28 cellular contexts compared by ENCODE assay signal in the genomic region with DNA sequence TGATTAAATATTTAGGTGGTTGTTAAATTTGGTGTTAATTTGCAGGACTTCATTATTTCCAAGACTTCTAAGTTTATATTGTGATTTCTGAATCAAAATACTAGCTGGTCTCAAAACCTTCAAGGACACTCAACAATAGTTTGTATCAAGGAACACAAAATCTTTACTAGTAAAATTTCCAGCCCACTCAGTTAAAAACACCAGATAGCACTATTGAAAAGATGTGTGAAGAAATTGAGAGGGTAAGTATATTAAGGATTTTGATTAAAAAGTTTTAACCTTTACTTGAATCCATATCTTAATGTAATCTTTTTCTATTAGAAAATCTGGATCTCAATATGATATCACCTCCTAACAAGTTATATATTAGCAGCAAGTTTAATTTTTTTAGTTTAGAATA.
DNase-seq lines count a peak whose midpoint lies in the region; ATAC-seq, FAIRE-seq and TF ChIP-seq lines count a peak whose summit lies in the region.
"Had no signal": no experiment of that assay in that cellular context is flagged by ENCODE, and none has a peak within 500 bp of the region (broad histone marks: within the 10 kb centered on the region; RNA-seq: fewer than 3 reads in every experiment).

No MANE protein-coding gene starts in this region.

- peak; percentile 48; the same call in 1 of the 2 replicates for TF ChIP-seq RAD21 in HCT116 (IDR thresholded peaks at IDR 0.05; ENCODE audit: low read depth)

- POLR2A ChIA-PET in HCT116 (lab: Charles Lee): no interaction called here

- no peak for DNase-seq in HCT116 (ENCODE audit: low read depth, low spot score)
- no peak for DNase-seq in RWPE2 (ENCODE audit: low spot score)
- no peak for DNase-seq in frontal cortex (ENCODE audit: low spot score in 2 of 2)
- DNase-seq in small intestine: peak; percentile 12
- no peak for DNase-seq in NCI-H1105 (lab: John Stamatoyannopoulos, UW)
- no peak for DNase-seq in HAP-1 (ENCODE audit: low spot score in 2 of 2)
- DNase-seq in DMS53 treated with DMSO at 0.1 percent for 48 hours (lab: John Stamatoyannopoulos, UW; ENCODE audit: unreplicated experiment): no peak
- DNase-seq: activated CD4-positive, alpha-beta T cell treated with anti-CD3 and anti-CD28 coated beads for 36 hours; activated CD8-positive, alpha-beta T cell treated with anti-CD3 and anti-CD28 coated beads, Interleukin-2, amount 10 ng/mL, durations not matched to agents 7 days and 5 days; activated naive CD4-positive, alpha-beta T cell treated with anti-CD3 and anti-CD28 coated beads, Interleukin-2, amount 10 ng/mL, durations not matched to agents 7 days and 5 days; adrenal gland; body of pancreas; C1 segment of cervical spinal cord; DND-41; left lung; mesendoderm; NCI-H1417 treated with DMSO at 0.1 percent for 48 hours; NCI-H2081; NCI-H345; NCI-H748 treated with DMSO at 0.1 percent for 48 hours; right cardiac atrium; stimulated activated naive CD8-positive, alpha-beta T cell treated with anti-CD3 and anti-CD28 coated beads, Interleukin-15, amount 100 ng/mL, for 72 hours; T-helper 9 cell had no signal

- H3K4me3 ChIP-seq in HCT116 (replicated peaks in 1 of 2; ENCODE audit: low read depth in 1 of 2, low read length in 2 of 2): no peak overlapping the region
- H3K4me3 ChIP-seq in RWPE2 (ENCODE audit: severe bottlenecking): no peak overlapping the region
- H3K4me3 ChIP-seq in small intestine (ENCODE audit: low read depth in 1 of 2, low read length in 2 of 2): no peak overlapping the region
- no peak overlapping the region for H3K4me3 ChIP-seq in HAP-1
- H3K4me3 ChIP-seq: adrenal gland, body of pancreas, left lung, neural progenitor cell, tibial nerve had no signal

- no peaks in the 10 kb centered on the region for H3K79me2 ChIP-seq in HCT116 (ENCODE audit: insufficient read depth, low read length)
- H3K79me2 ChIP-seq: parathyroid adenoma had no signal

- H3K27me3 ChIP-seq in HCT116 (ENCODE audit: insufficient read depth, low read length): no peaks in the 10 kb centered on the region
- H3K27me3 ChIP-seq in RWPE2 (ENCODE audit: insufficient read depth, poor library complexity, severe bottlenecking): no peaks in the 10 kb centered on the region
- H3K27me3 ChIP-seq in small intestine (ENCODE audit: control insufficient read depth in 2 of 2, insufficient read depth in 2 of 2, low read length in 2 of 2): no peaks in the 10 kb centered on the region
- no peaks in the 10 kb centered on the region for H3K27me3 ChIP-seq in HAP-1 (ENCODE audit: low read depth)
- H3K27me3 ChIP-seq: adrenal gland, body of pancreas, left lung, neural progenitor cell, tibial nerve had no signal

- RAD21 ChIA-PET in HCT116 (lab: Charles Lee; ENCODE audit: low non-redundant PET in 1 of 2, low total read pairs in 2 of 2, uncharacterized antibody in 2 of 2, unreplicated experiment in 2 of 2): interaction anchor here in 1 of 2 experiments (1.4 kb wide), 1 partner anchor 150 kb away, joined by 5 read pairs; no protein-coding TSS in a partner anchor

- ATAC-seq in HCT116 (no peak), RWPE2 (ENCODE audit: low read depth) (no peak)
- ATAC-seq: activated CD4-positive, alpha-beta T cell treated with anti-CD3 and anti-CD28 coated beads for 36 hours; activated CD8-positive, alpha-beta T cell treated with anti-CD3 and anti-CD28 coated beads, Interleukin-2, amount 10 ng/mL, durations not matched to agents 7 days and 5 days; activated T-helper 17 cell treated with anti-CD3 and anti-CD28 coated beads, Interleukin-2, amount 50 U/mL, for 72 hours; body of pancreas; left lung; right cardiac atrium; stimulated activated naive CD8-positive, alpha-beta T cell treated with anti-CD3 and anti-CD28 coated beads, Interleukin-15, amount 100 ng/mL, for 72 hours had no signal

- FAIRE-seq in frontal cortex (lab: Jason Lieb, UNC) (peak; percentile 96), small intestine (lab: Jason Lieb, UNC) (peak; percentile 41)
- FAIRE-seq: RCC 7860 had no signal

- in situ Hi-C loops in HAP-1 (cut with MboI; ENCODE audit: low sequenced_read_pairs): no loop called here

- no peak for TF ChIP-seq POLR2A in HCT116 (IDR thresholded peaks at IDR 0.05; ENCODE audit: borderline replicate concordance, extremely low read depth, insufficient read depth, insufficient read length)

- intact Hi-C loops in HCT116 (cut with micrococcal nuclease): loop anchor here (1.0 kb wide), 1 partner anchor 150 kb away; no protein-coding TSS in a partner anchor

- CTCF ChIA-PET in HCT116 (lab: Charles Lee): interaction anchor here (0.7 to 1.3 kb wide), 2 partner anchors 12 to 150 kb away, joined by 4 to 5 read pairs; no protein-coding TSS in a partner anchor

- H3K9me3 ChIP-seq in HCT116 (ENCODE audit: control insufficient read depth in 1 of 2, insufficient read depth in 1 of 2, low read depth in 1 of 2, low read length in 2 of 2): no peaks in the 10 kb centered on the region
- H3K9me3 ChIP-seq in RWPE2 (ENCODE audit: severe bottlenecking): no peaks in the 10 kb centered on the region
- H3K9me3 ChIP-seq in small intestine (ENCODE audit: control insufficient read depth, low read depth): no peaks in the 10 kb centered on the region
- H3K9me3 ChIP-seq in HAP-1: no peaks in the 10 kb centered on the region
- H3K9me3 ChIP-seq: adrenal gland, body of pancreas, left lung, tibial nerve had no signal

- no peaks in the 10 kb centered on the region for H3K9me2 ChIP-seq in HCT116 (ENCODE audit: insufficient read depth)

- H3K36me3 ChIP-seq in HCT116 (ENCODE audit: control insufficient read depth in 1 of 2, insufficient read depth in 2 of 2, low read length in 2 of 2): no peaks in the 10 kb centered on the region
- no peaks in the 10 kb centered on the region for H3K36me3 ChIP-seq in RWPE2 (ENCODE audit: low read depth)
- H3K36me3 ChIP-seq in small intestine (ENCODE audit: control insufficient read depth in 2 of 2, insufficient read depth in 2 of 2, low read length in 2 of 2): no peaks in the 10 kb centered on the region
- no peaks in the 10 kb centered on the region for H3K36me3 ChIP-seq in HAP-1 (replicated peaks)
- H3K36me3 ChIP-seq: adrenal gland, left lung, neural progenitor cell, tibial nerve had no signal

- H4K20me1 ChIP-seq in HCT116 (ENCODE audit: insufficient read depth): no peaks in the 10 kb centered on the region

- no peak overlapping the region for H3K4me2 ChIP-seq in HCT116 (ENCODE audit: low read length)
- H3K4me2 ChIP-seq: neural progenitor cell had no signal

- H3K9ac ChIP-seq in HCT116 (ENCODE audit: low read length): no peak overlapping the region
- H3K9ac ChIP-seq: neural progenitor cell, parathyroid adenoma had no signal

- no peak overlapping the region for H2AFZ ChIP-seq in HCT116 (ENCODE audit: low read depth, low read length, poor library complexity, severe bottlenecking)
- H2AFZ ChIP-seq: parathyroid adenoma had no signal

- BruUV-seq in HCT116 (replicated peaks; lab: Mats Ljungman, UMichigan): no TSS peak

- no peaks in the 10 kb centered on the region for H3K4me1 ChIP-seq in HCT116 (ENCODE audit: control insufficient read depth in 1 of 2, insufficient read depth in 2 of 2, low read length in 2 of 2)
- peaks cover 11% of the 10 kb centered on the region for H3K4me1 ChIP-seq in RWPE2 (ENCODE audit: insufficient read depth, poor library complexity, severe bottlenecking)
- no peaks in the 10 kb centered on the region for H3K4me1 ChIP-seq in small intestine (ENCODE audit: control insufficient read depth in 2 of 2, insufficient read depth in 1 of 2, low read depth in 1 of 2, low read length in 1 of 2)
- H3K4me1 ChIP-seq in HAP-1: no peaks in the 10 kb centered on the region
- H3K4me1 ChIP-seq: adrenal gland, left lung, neural progenitor cell, parathyroid adenoma, tibial nerve had no signal

- H3K27ac ChIP-seq in HCT116 (ENCODE audit: low read depth, low read length) (no peak overlapping the region), RWPE2 (ENCODE audit: poor library complexity, severe bottlenecking) (no peak overlapping the region), small intestine (ENCODE audit: low read depth in 1 of 2, low read length in 1 of 2) (no peak overlapping the region)
- H3K27ac ChIP-seq: adrenal gland, body of pancreas, left lung, neural progenitor cell, parathyroid adenoma, tibial nerve had no signal

- TF ChIP-seq CTCF in HCT116 (IDR thresholded peaks at IDR 0.05 in 2 of 3, conservative IDR thresholded peaks at IDR 0.05 in 1 of 3; ENCODE audit: borderline replicate concordance in 1 of 3, insufficient read depth in 1 of 3, low read depth in 2 of 3, low read length in 2 of 3) (0 out of 6 replicates have a peak, but pooled peaks of 2 of the 3 experiments have one; percentile 11 to 19), RWPE2 (IDR thresholded peaks at IDR 0.05; ENCODE audit: poor library complexity, severe bottlenecking) (peak; percentile 9)

TF ChIP-seq in HCT116, 20 proteins besides CTCF, POLR2A, EP300 and RAD21 (continues in another document):
- TF ChIP-seq POLR2AphosphoS5 (IDR thresholded peaks at IDR 0.05; ENCODE audit: low read depth, low read length) (no peak), FOSL1 (IDR thresholded peaks at IDR 0.05; ENCODE audit: low read depth) (no peak), CBX3 (IDR thresholded peaks at IDR 0.05; ENCODE audit: low read depth) (no peak), ZNF274 (IDR thresholded peaks at IDR 0.05; ENCODE audit: low read depth, low read length) (no peak), SP1 (IDR thresholded peaks at IDR 0.05; ENCODE audit: low read depth) (no peak), SRF (IDR thresholded peaks at IDR 0.05; ENCODE audit: low read depth) (no peak), MAX (IDR thresholded peaks at IDR 0.05) (no peak), TCF7L2 (IDR thresholded peaks at IDR 0.05; ENCODE audit: borderline replicate concordance, extremely low read depth, insufficient read depth, insufficient read length) (no peak), CEBPB (IDR thresholded peaks at IDR 0.05; ENCODE audit: low read depth) (no peak), ZFX (IDR thresholded peaks at IDR 0.05) (no peak), EGR1 (IDR thresholded peaks at IDR 0.05; ENCODE audit: low read depth) (no peak), ATF3 (IDR thresholded peaks at IDR 0.05) (no peak), JUND (IDR thresholded peaks at IDR 0.05) (no peak), YY1 (IDR thresholded peaks at IDR 0.05; ENCODE audit: extremely low read depth, insufficient replicate concordance, low read depth, low read length) (no peak), EZH2 (IDR thresholded peaks at IDR 0.05) (no peak), EZH2phosphoT487 (IDR thresholded peaks at IDR 0.05; ENCODE audit: borderline replicate concordance) (no peak)
